Comparison of ENCODE assay signal across 8 cellular contexts in genomic region chr18:31555971-31556747, GRCh38. TPM values are rescaled to one million over a fixed set of nuclear protein-coding genes. Genes with fewer than 3 reads are reported as not detected.
A peak's percentile ranks its signal among the peaks of the same experiment; 100 is the strongest.
DNase-seq lines count a peak whose midpoint lies in the region; ATAC-seq, FAIRE-seq and TF ChIP-seq lines count a peak whose summit lies in the region.

No MANE protein-coding gene starts in this region.

- no peaks in the 10 kb centered on the region; the same call in 1 of the 2 replicates for H3K4me1 ChIP-seq in Panc1 (ENCODE audit: control insufficient read depth, insufficient read depth, low read length)
- H3K4me1 ChIP-seq in kidney (ENCODE audit: control insufficient read depth in 1 of 2, insufficient read depth in 1 of 2, low read depth in 1 of 2, low read length in 2 of 2), result peaks cover 3 to 4% of the 10 kb centered on the region in 2 donors

- H3K9ac ChIP-seq in kidney (ENCODE audit: low read length in 2 of 2), result no peak overlapping the region

- TF ChIP-seq CTCF in Panc1 (IDR thresholded peaks at IDR 0.05) (peak; percentile 64; the same call in 1 of the 2 replicates), cardiac fibroblast (IDR thresholded peaks at IDR 0.05; ENCODE audit: low read depth, low read length) (peak; percentile 65), kidney (IDR thresholded peaks at IDR 0.05; ENCODE audit: borderline replicate concordance, extremely low read depth, insufficient read depth) (peak; percentile 88), lower leg skin (IDR thresholded peaks at IDR 0.05) (no peak)

- H3K9me3 ChIP-seq in Panc1 (ENCODE audit: control insufficient read depth, insufficient read depth, low read depth, low read length) (no peaks in the 10 kb centered on the region), kidney (ENCODE audit: control insufficient read depth in 1 of 2, low read length in 2 of 2) (no peaks in the 10 kb centered on the region)

- POLR2A ChIA-PET in Panc1 (lab: Charles Lee), result no interaction called here

- peak; percentile 82 for ATAC-seq in GM19455 (IDR thresholded peaks at IDR 0.05; ENCODE audit: unreplicated experiment)
- ATAC-seq in Panc1, result peak; percentile 82; the same call in 1 of the 2 replicates

- in situ Hi-C loops in KBM-7 (cut with MboI; ENCODE audit: low pct_unique_long_range_greater_than_20kb, low sequenced_read_pairs), result loop anchor here (25.0 kb wide), 1 partner anchor 406 kb away; no protein-coding TSS in a partner anchor
- in situ Hi-C loops in Panc1 (cut with HindIII; ENCODE audit: low pct_unique_long_range_greater_than_20kb, low sequenced_read_pairs), result no loop called here

- H3K4me3 ChIP-seq in Panc1 (ENCODE audit: low read depth in 2 of 2, low read length in 2 of 2) (no peak overlapping the region), cardiac fibroblast (replicated peaks in 1 of 2; ENCODE audit: low read depth in 2 of 2, low read length in 2 of 2) (no peak overlapping the region), kidney (ENCODE audit: low read length in 2 of 2) (no peak overlapping the region), lower leg skin (ENCODE audit: low read depth, poor library complexity, severe bottlenecking) (no peak overlapping the region)

- no peak overlapping the region for H3K27ac ChIP-seq in Panc1 (ENCODE audit: low read length)
- H3K27ac ChIP-seq in kidney (ENCODE audit: low read depth in 2 of 2, low read length in 2 of 2), result no peak overlapping the region

- BruUV-seq in Panc1 (replicated peaks; lab: Mats Ljungman, UMichigan), result no TSS peak

- 21 to 22% methylated on average over 7 of the region's 7 CpGs for WGBS in lower leg skin, 2 donors

- H3K36me3 ChIP-seq in Panc1 (ENCODE audit: control insufficient read depth, insufficient read depth, low read length) (no peaks in the 10 kb centered on the region), kidney (ENCODE audit: control insufficient read depth in 1 of 2, insufficient read depth in 2 of 2, low read length in 2 of 2) (no peaks in the 10 kb centered on the region)

- peak; percentile 55 for DNase-seq in DMS79 treated with DMSO at 0.1 percent for 48 hours (lab: John Stamatoyannopoulos, UW)
- peak; percentile 84 for DNase-seq in KBM-7
- peak; percentile 42 for DNase-seq in Panc1 (ENCODE audit: low read depth, low spot score)
- DNase-seq in cardiac fibroblast (ENCODE audit: low read depth in 2 of 2), result peak; percentile 80 to 85
- no peak for DNase-seq in kidney
- DNase-seq in stimulated activated CD4-positive, alpha-beta T cell treated with anti-CD3 and anti-CD28 coated beads, Interleukin-4, amount 100 ng/mL, for 24 hours, result peak; percentile 33
- DNase-seq in lower leg skin (ENCODE audit: low spot score in 2 of 2), result no peak

- peak; percentile 95 for FAIRE-seq in kidney (lab: Jason Lieb, UNC)

- H3K27me3 ChIP-seq in Panc1 (ENCODE audit: control insufficient read depth, insufficient read depth, low read length), result no peaks in the 10 kb centered on the region

- CTCF ChIA-PET in Panc1 (lab: Charles Lee), result no interaction called here

- TF ChIP-seq POLR2A in lower leg skin (IDR thresholded peaks at IDR 0.05), result no peak

- intact Hi-C loops in Panc1 (cut with micrococcal nuclease; ENCODE audit: unreplicated experiment) (loop anchor here (1.0 to 2.0 kb wide), 2 partner anchors 166 to 265 kb away; no protein-coding TSS in a partner anchor), kidney (cut with DNase I) (no loop called here), lower leg skin (cut with DNase I; ENCODE audit: low total_unique reads) (loop anchor here (10.0 kb wide), 1 partner anchor 169 kb away; no protein-coding TSS in a partner anchor)

RNA-seq across cellular contexts. Expression of gene TTR, which starts 35.5 kb away (rescaled TPM):
- total RNA-seq in Panc1 (2021; ENCODE audit: unreplicated experiment), result 1.0 TPM
- polyA plus RNA-seq in Panc1 (2012; ENCODE audit: insufficient read length), result not detected
- not detected for total RNA-seq in kidney
- 4.4 TPM for polyA plus RNA-seq in kidney (ENCODE audit: insufficient read depth, low read depth, low replicate concordance)
- total RNA-seq in lower leg skin, result not detected

RNA-seq across cellular contexts. Expression of gene DSG2, which starts 58.2 kb away (rescaled TPM):
- total RNA-seq in Panc1 (2021; ENCODE audit: unreplicated experiment) (12.1 TPM), kidney (63.0 TPM), lower leg skin (10 to 100 TPM; 11.0 to 28.0 (median 19.2) TPM)
- polyA plus RNA-seq in Panc1 (2012; ENCODE audit: insufficient read length), result 4.8 TPM
- 20.5 TPM for polyA plus RNA-seq in kidney (ENCODE audit: insufficient read depth, low read depth, low replicate concordance)

Comparison
In these comparisons a context has a peak if more than half of its experiments do, and no peak if none do; other contexts are left out.
1. DNase-seq: peak in DMS79 treated with DMSO at 0.1 percent for 48 hours (single experiment), KBM-7 (single experiment), Panc1 (single experiment), cardiac fibroblast (2 of 2) and stimulated activated CD4-positive, alpha-beta T cell treated with anti-CD3 and anti-CD28 coated beads, Interleukin-4, amount 100 ng/mL, for 24 hours (single experiment); none in kidney (single experiment) and lower leg skin (0 of 2).
2. CTCF ChIP-seq: peak in Panc1 (single experiment), cardiac fibroblast (single experiment) and kidney (single experiment); none in lower leg skin (0 of 3).